ENCODE assay signal across 8 cellular contexts in the genomic region with DNA sequence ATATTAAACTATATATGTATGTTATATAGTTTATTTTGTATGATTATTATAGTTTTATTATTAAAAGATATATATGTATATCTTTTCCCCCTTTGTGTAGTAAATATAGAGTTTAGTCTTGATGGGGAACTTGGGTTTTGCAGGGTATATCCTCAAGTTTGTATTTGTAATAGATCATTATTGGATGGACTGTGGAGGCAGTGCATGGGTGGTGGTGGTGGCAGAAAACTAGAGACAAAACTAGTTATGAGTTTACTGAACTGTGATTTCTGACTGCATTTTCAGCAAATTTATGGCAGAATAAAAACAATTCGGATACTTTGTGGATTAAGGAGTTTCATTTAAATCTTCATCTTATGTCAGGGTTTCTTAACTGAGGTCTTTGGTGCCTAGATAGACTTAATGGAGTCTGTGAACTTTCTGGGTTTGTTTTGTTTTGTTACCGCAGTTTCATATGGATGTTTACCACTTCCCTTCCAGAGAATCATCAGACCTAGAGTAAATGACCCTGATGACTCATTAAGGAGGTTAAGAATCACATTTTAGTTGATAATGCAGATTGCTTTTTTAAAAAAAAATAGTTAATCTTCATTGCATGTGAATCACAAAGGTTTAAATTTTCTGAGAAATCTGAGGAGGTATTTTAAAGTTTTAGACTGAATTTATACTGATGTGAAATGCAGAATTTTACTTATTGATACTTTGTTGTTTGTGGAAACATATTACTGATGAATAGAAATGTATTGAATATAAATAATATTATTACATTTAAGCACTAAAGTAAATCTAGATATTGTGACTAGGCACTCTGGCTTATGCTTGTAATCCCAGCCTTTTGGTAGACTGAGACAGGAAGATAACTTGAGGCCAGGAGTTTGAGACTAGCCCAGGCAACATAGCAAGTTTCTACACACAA. TPM values are rescaled to one million over a fixed set of nuclear protein-coding genes. Genes with fewer than 3 reads are reported as not detected.
DNase-seq lines count a peak whose midpoint lies in the region; ATAC-seq and TF ChIP-seq lines count a peak whose summit lies in the region.

No MANE protein-coding gene starts in this region.

- H3K4me3 Mint-ChIP-seq in activated naive CD4-positive, alpha-beta T cell treated with anti-CD3 and anti-CD28 coated beads, Interleukin-2, amount 10 ng/mL, durations not matched to agents 7 days and 5 days: no peak overlapping the region

- H3K9me3 ChIP-seq in RWPE2 (ENCODE audit: severe bottlenecking) (peaks cover 2% of the 10 kb centered on the region), spleen (peaks cover 0 to 3% (median 0%) of the 10 kb centered on the region in 8 donors)

- peaks cover 10% of the 10 kb centered on the region for H3K36me3 Mint-ChIP-seq in activated naive CD4-positive, alpha-beta T cell treated with anti-CD3 and anti-CD28 coated beads, Interleukin-2, amount 10 ng/mL, durations not matched to agents 7 days and 5 days

- H3K27ac Mint-ChIP-seq in activated naive CD4-positive, alpha-beta T cell treated with anti-CD3 and anti-CD28 coated beads, Interleukin-2, amount 10 ng/mL, durations not matched to agents 7 days and 5 days: peak overlapping the region; percentile 77

- intact Hi-C loops in spleen (cut with DNase I; ENCODE audit: low total_unique reads): loop anchor here (10.0 kb wide), 1 partner anchor 644 kb away; no protein-coding TSS in a partner anchor

- H3K27me3 Mint-ChIP-seq in activated naive CD4-positive, alpha-beta T cell treated with anti-CD3 and anti-CD28 coated beads, Interleukin-2, amount 10 ng/mL, durations not matched to agents 7 days and 5 days: no peaks in the 10 kb centered on the region

- H3K4me1 ChIP-seq in RWPE2 (ENCODE audit: insufficient read depth, poor library complexity, severe bottlenecking) (peaks cover 16% of the 10 kb centered on the region), spleen (peaks cover 47 to 81% (median 74%) of the 10 kb centered on the region in 6 donors)

- H3K27ac ChIP-seq in RWPE2 (ENCODE audit: poor library complexity, severe bottlenecking): no peak overlapping the region
- H3K27ac ChIP-seq in spleen: peak overlapping the region in 4 of 8 donors; percentile 19 to 54 (median 34)

- TF ChIP-seq CTCF in RWPE2 (IDR thresholded peaks at IDR 0.05; ENCODE audit: poor library complexity, severe bottlenecking) (no peak), spleen (IDR thresholded peaks at IDR 0.05 in 8 of 11, conservative IDR thresholded peaks at IDR 0.05 in 3 of 11) (no peak)

- DNase-seq in activated naive CD4-positive, alpha-beta T cell treated with anti-CD3 and anti-CD28 coated beads, Interleukin-2, amount 10 ng/mL, durations not matched to agents 7 days and 5 days: no peak
- DNase-seq in activated naive CD4-positive, alpha-beta T cell treated with Interleukin-2 at 50 U/mL for 16 hours: no peak
- DNase-seq in RWPE2 (ENCODE audit: low spot score): no peak
- peak; percentile 79 for DNase-seq in iris pigment epithelial cell (ENCODE audit: low read depth)
- DNase-seq in NCI-H446 (lab: John Stamatoyannopoulos, UW): no peak
- DNase-seq in spleen: no peak
- DNase-seq in NCI-H1694 (lab: John Stamatoyannopoulos, UW): no peak

- H3K36me3 ChIP-seq in RWPE2 (ENCODE audit: low read depth) (no peaks in the 10 kb centered on the region), spleen (no peaks in the 10 kb centered on the region)

- 27 to 57% (median 50%) methylated on average over 2 of the region's 2 CpGs for WGBS in spleen, 5 donors

- H3K4me1 Mint-ChIP-seq in activated naive CD4-positive, alpha-beta T cell treated with anti-CD3 and anti-CD28 coated beads, Interleukin-2, amount 10 ng/mL, durations not matched to agents 7 days and 5 days: peaks cover 54% of the 10 kb centered on the region

- ATAC-seq in HG03039 (IDR thresholded peaks at IDR 0.05; ENCODE audit: unreplicated experiment) (peak; percentile 91), RWPE2 (ENCODE audit: low read depth) (peak; percentile 52; the same call in 1 of the 3 replicates)

- no peak for TF ChIP-seq POLR2A in spleen (IDR thresholded peaks at IDR 0.05)

- peaks cover 4% of the 10 kb centered on the region for H3K9me3 Mint-ChIP-seq in activated naive CD4-positive, alpha-beta T cell treated with anti-CD3 and anti-CD28 coated beads, Interleukin-2, amount 10 ng/mL, durations not matched to agents 7 days and 5 days

- H3K4me3 ChIP-seq in RWPE2 (ENCODE audit: severe bottlenecking) (no peak overlapping the region), spleen (peak overlapping the region in 1 of 8 donors; percentile 15)

- CTCF ChIA-PET in activated naive CD4-positive, alpha-beta T cell treated with anti-CD3 and anti-CD28 coated beads, Interleukin-2, amount 10 ng/mL, durations not matched to agents 7 days and 5 days (lab: Charles Lee): interaction anchor here (1.0 kb wide), 1 partner anchor 105 kb away, joined by 3 read pairs; no protein-coding TSS in a partner anchor

- no peaks in the 10 kb centered on the region for H3K27me3 ChIP-seq in RWPE2 (ENCODE audit: insufficient read depth, poor library complexity, severe bottlenecking)
- no peaks in the 10 kb centered on the region for H3K27me3 ChIP-seq in spleen (replicated peaks in 1 of 7)

RNA-seq across cellular contexts. Expression of gene EPC2, which starts 14.5 kb away (rescaled TPM):
- total RNA-seq in spleen: 10 to 100 TPM; 34.2 to 49.0 (median 44.8) TPM
- polyA plus RNA-seq in spleen: 10 to 100 TPM in 1 of 3 donors, 1 to 10 TPM in 2; 7.4 to 10.3 (median 7.6) TPM
